Comparison of ENCODE assay signal across 8 cellular contexts in genomic region chr5:116032094-116032517, GRCh38. TPM values are rescaled to one million over a fixed set of nuclear protein-coding genes. Genes with fewer than 3 reads are reported as not detected.
A peak's percentile ranks its signal among the peaks of the same experiment; 100 is the strongest.
DNase-seq lines count a peak whose midpoint lies in the region; ATAC-seq, FAIRE-seq and TF ChIP-seq lines count a peak whose summit lies in the region.

Gene ARL14EPL, plus strand, starts transcription at chr5:116032472. Its CDS starts 18,994 bp downstream, at chr5:116051466.

- TF ChIP-seq RAD21 in A549 (conservative IDR thresholded peaks at IDR 0.05 in 1 of 2, IDR thresholded peaks at IDR 0.05 in 1 of 2) = peak; percentile 59 to 73; a peak in 4 of 5 replicates

- DNase-seq in A549 (ENCODE audit: low read depth in 1 of 2, low spot score in 1 of 2) (peak; percentile 51 to 76), NT2/D1 (ENCODE audit: low read depth, low spot score) (peak; percentile 5), epithelial cell of esophagus (ENCODE audit: low read depth) (peak; percentile 67), omental fat pad (ENCODE audit: low spot score) (peak; percentile 27), NCI-H2196 treated with DMSO at 0.1 percent for 48 hours (lab: John Stamatoyannopoulos, UW; ENCODE audit: unreplicated experiment) (no peak)
- no peak for DNase-seq in stimulated activated CD4-positive, alpha-beta T cell treated with anti-CD3 and anti-CD28 coated beads, Interleukin-4, amount 100 ng/mL, for 4 hours

- no peak for FAIRE-seq in A549 (lab: Jason Lieb, UNC)

- no peaks in the 10 kb centered on the region for H3K9me3 ChIP-seq in A549
- H3K9me3 ChIP-seq in NT2/D1 (ENCODE audit: insufficient read depth, low read length) = no peaks in the 10 kb centered on the region

- POLR2A ChIA-PET in A549 (lab: Yijun Ruan, JAX) = interaction anchor here (1.1 kb wide), 1 partner anchor 53 kb away, joined by 4 read pairs; the partner anchor contains the start of gene COMMD10

- H3K27ac ChIP-seq in A549 = no peak within 1 kb of the TSS

- no peak for TF ChIP-seq EP300 in A549 (IDR thresholded peaks at IDR 0.05)

- H3K27me3 ChIP-seq in NT2/D1 (ENCODE audit: insufficient read depth, insufficient read length) = no peaks in the 10 kb centered on the region

- H3K4me1 ChIP-seq in A549 (peaks cover 10% of the 10 kb centered on the region; the same call in 1 of the 3 replicates), NT2/D1 (ENCODE audit: insufficient read depth, insufficient read length) (no peaks in the 10 kb centered on the region)

- no peak for TF ChIP-seq POLR2A in A549 (IDR thresholded peaks at IDR 0.05; ENCODE audit: low read length)

- ATAC-seq in A549 = peak; percentile 97 to 99
- ATAC-seq in GM18499 (IDR thresholded peaks at IDR 0.05; ENCODE audit: insufficient read depth, unreplicated experiment) = peak; percentile 79
- ATAC-seq in HG02885 (IDR thresholded peaks at IDR 0.05; ENCODE audit: poor library complexity, unreplicated experiment) = peak; percentile 86
- ATAC-seq in omental fat pad (ENCODE audit: low FRiP score) = peak; percentile 82

- TF ChIP-seq CTCF in A549 (IDR thresholded peaks at IDR 0.05) = peak; percentile 29; the same call in 1 of the 3 replicates
- TF ChIP-seq CTCF in epithelial cell of esophagus (IDR thresholded peaks at IDR 0.05; ENCODE audit: insufficient read depth, low read depth, low read length, missing control alignments) = peak; percentile 33
- no peak for TF ChIP-seq CTCF in omental fat pad (IDR thresholded peaks at IDR 0.05)

- H3K4me2 ChIP-seq in A549 = peak within 1 kb of the TSS; percentile 67

- H3K4me3 ChIP-seq in A549 = no peak within 1 kb of the TSS
- H3K4me3 ChIP-seq in NT2/D1 (ENCODE audit: insufficient read length, low read depth) = no peak within 1 kb of the TSS
- H3K4me3 ChIP-seq in epithelial cell of esophagus (ENCODE audit: low read length) = no peak within 1 kb of the TSS

- CTCF ChIA-PET in A549 (lab: Yijun Ruan, JAX) = interaction anchor here (0.8 to 1.3 kb wide), 4 partner anchors 10 to 398 kb away, joined by 3 to 5 read pairs (median 4); no protein-coding TSS in a partner anchor

- H3K9ac ChIP-seq in NT2/D1 (ENCODE audit: insufficient read length, low read depth) = no peak within 1 kb of the TSS

- 14% methylated on average over 9 of the region's 9 CpGs for WGBS in A549 (ENCODE audit: missing lambda C conversion rate)

- H3K36me3 ChIP-seq in NT2/D1 (ENCODE audit: insufficient read depth, insufficient read length, low read length) = no peaks in the 10 kb centered on the region

TF ChIP-seq in A549, 52 proteins besides CTCF, POLR2A, EP300 and RAD21:
- TF ChIP-seq CEBPB (IDR thresholded peaks at IDR 0.05) = peak in 1 of 2 experiments; percentile 57; a peak in 1 of 4 replicates
- TF ChIP-seq KDM5A (IDR thresholded peaks at IDR 0.05) = no peak
- no peak for TF ChIP-seq HES2 (IDR thresholded peaks at IDR 0.05)
- peak; percentile 51; the same call in 1 of the 2 replicates for TF ChIP-seq FOSL2 (IDR thresholded peaks at IDR 0.05)
- TF ChIP-seq FOSL2 (CRISPR knock-in tag; IDR thresholded peaks at IDR 0.05) = peak; percentile 76
- TF ChIP-seq CBX2 (IDR thresholded peaks at IDR 0.05; ENCODE audit: borderline replicate concordance, low read depth) = no peak
- TF ChIP-seq HOXB13 (CRISPR knock-in tag; IDR thresholded peaks at IDR 0.05; ENCODE audit: low read depth) = no peak
- no peak for TF ChIP-seq PHF8 (IDR thresholded peaks at IDR 0.05; ENCODE audit: borderline replicate concordance, low read depth)
- TF ChIP-seq KDM1A (IDR thresholded peaks at IDR 0.05; ENCODE audit: low read depth) = no peak
- TF ChIP-seq JUNB (IDR thresholded peaks at IDR 0.05) = peak; percentile 50; the same call in 1 of the 2 replicates
- peak; percentile 42; the same call in 2 of the 3 replicates for TF ChIP-seq SMC3 (IDR thresholded peaks at IDR 0.05)
- no peak for TF ChIP-seq NFE2L2 (conservative IDR thresholded peaks at IDR 0.05; ENCODE audit: low read length)
- TF ChIP-seq MAX (IDR thresholded peaks at IDR 0.05) = 0 out of 2 replicates have a peak, but pooled peaks have one; percentile 19

RNA-seq across cellular contexts. Expression of gene ARL14EPL, which starts in this region (rescaled TPM):
- polyA plus RNA-seq in A549 (2011; rRNA removed) = 0.21 TPM in 2 replicates
- 0.04 and 0.05 TPM in 2 replicates for polyA plus RNA-seq in A549 (2012; cell fraction: cytosol; rRNA removed)
- polyA plus RNA-seq in A549 (2012; cell fraction: nucleus; rRNA removed) = 0.07 TPM in 1 of 2 replicates, not detected in the other
- polyA plus RNA-seq in A549 (2017; fragmentation: RNase III; extraction: RNeasy Plus Mini Kit Qiagen cat#74134 plus additional on column Dnase treatment) = 0.05 to 0.12 TPM (median 0.12 TPM) in 3 replicates
- 1.6 TPM in 1 of 2 replicates, not detected in the other for polyA minus RNA-seq in A549 (2011; rRNA and poly(A)+ RNA removed)
- total RNA-seq in omental fat pad = not detected

Comparison
In these comparisons a context has a peak if more than half of its experiments do, and no peak if none do; other contexts are left out.
1. Peak in DNase-seq and ATAC-seq in omental fat pad; RNA of the gene not detected or under 1 TPM.
2. DNase-seq: peak in A549 (2 of 2), NT2/D1 (single experiment) and epithelial cell of esophagus (single experiment); none in NCI-H2196 treated with DMSO at 0.1 percent for 48 hours (single experiment) and stimulated activated CD4-positive, alpha-beta T cell treated with anti-CD3 and anti-CD28 coated beads, Interleukin-4, amount 100 ng/mL, for 4 hours (0 of 2).
3. CTCF ChIP-seq: peak in A549 (single experiment) and epithelial cell of esophagus (single experiment); none in omental fat pad (0 of 3).
4. Peak in every context shown above with its lines, with median percentiles within 50 percentile points of each other: ATAC-seq.